1 cellular context compared by ENCODE assay signal in genomic region chr1:51516639-51517158, GRCh38.
TF ChIP-seq lines count a peak whose summit lies in the region.

No MANE protein-coding gene starts in this region.

TF ChIP-seq in SK-N-SH treated with all-trans-retinoic acid at 6 μM for 48 hours, 23 proteins besides CTCF, POLR2A, EP300 and RAD21 (continued from another document):
- no peak for TF ChIP-seq CSRNP3 (CRISPR knock-in tag; IDR thresholded peaks at IDR 0.05)
- TF ChIP-seq PPARA (CRISPR knock-in tag; IDR thresholded peaks at IDR 0.05; ENCODE audit: borderline replicate concordance) = no peak
- no peak for TF ChIP-seq CSDC2 (CRISPR knock-in tag; IDR thresholded peaks at IDR 0.05)
- no peak for TF ChIP-seq TOX (CRISPR knock-in tag; IDR thresholded peaks at IDR 0.05; ENCODE audit: borderline replicate concordance)
- no peak for TF ChIP-seq ZFP30 (CRISPR knock-in tag; IDR thresholded peaks at IDR 0.05)
